ENCODE assay signal across 8 cellular contexts in genomic region chr7:94393251-94393758, GRCh38. TPM values are rescaled to one million over a fixed set of nuclear protein-coding genes. Genes with fewer than 3 reads are reported as not detected.
DNase-seq lines count a peak whose midpoint lies in the region; ATAC-seq and TF ChIP-seq lines count a peak whose summit lies in the region.

No MANE protein-coding gene starts in this region.

- peak overlapping the region; percentile 95 for H2BK120ac ChIP-seq in IMR-90 (ENCODE audit: low read depth, low read length)

- no peak for TF ChIP-seq RAD21 in IMR-90 (IDR thresholded peaks at IDR 0.05; ENCODE audit: low read length)

- TF ChIP-seq POLR2A in IMR-90 (IDR thresholded peaks at IDR 0.05; ENCODE audit: low read depth, low read length) (no peak), esophagus squamous epithelium (IDR thresholded peaks at IDR 0.05) (no peak), testis (IDR thresholded peaks at IDR 0.05) (no peak)

- H3K4me1 ChIP-seq in IMR-90 (ENCODE audit: control insufficient read depth, insufficient read depth, low read length) (peaks cover 20% of the 10 kb centered on the region), esophagus squamous epithelium (peaks cover 4 to 20% (median 6%) of the 10 kb centered on the region in 3 donors), testis (peaks cover 24% of the 10 kb centered on the region)

- H3K4me3 ChIP-seq in IMR-90 (ENCODE audit: insufficient read depth, low read depth, low read length) (peak overlapping the region; percentile 81; the same call in 1 of the 2 replicates), esophagus squamous epithelium (peak overlapping the region in 2 of 4 donors; percentile 50 to 66), testis (peak overlapping the region in 1 of 2 donors; percentile 73)

- H2AK5ac ChIP-seq in IMR-90 (ENCODE audit: low read depth, low read length) = peak overlapping the region; percentile 99

- peak overlapping the region; percentile 89 for H3K4me3 Mint-ChIP-seq in mesothelial cell of epicardium

- no peaks in the 10 kb centered on the region for H3K36me3 Mint-ChIP-seq in mesothelial cell of epicardium

- peak overlapping the region; percentile 99 for H2AK9ac ChIP-seq in IMR-90 (replicated peaks; ENCODE audit: low read depth, low read length, poor library complexity)

- TF ChIP-seq CTCF in IMR-90 (conservative IDR thresholded peaks at IDR 0.05; ENCODE audit: low read depth, low read length) (no peak), esophagus squamous epithelium (IDR thresholded peaks at IDR 0.05) (no peak), mesothelial cell of epicardium (IDR thresholded peaks at IDR 0.05; ENCODE audit: unreplicated experiment) (no peak), testis (IDR thresholded peaks at IDR 0.05) (no peak)

- no peaks in the 10 kb centered on the region for H3K9me3 ChIP-seq in IMR-90 (ENCODE audit: control insufficient read depth, insufficient read depth, low read length)
- H3K9me3 ChIP-seq in esophagus squamous epithelium = no peaks in the 10 kb centered on the region
- no peaks in the 10 kb centered on the region for H3K9me3 ChIP-seq in testis

- in situ Hi-C loops in IMR-90 (cut with MboI; ENCODE audit: low sequenced_read_pairs) = no loop called here

- peaks cover 15 to 32% of the 10 kb centered on the region in 2 experiments for H3K79me1 ChIP-seq in IMR-90 (ENCODE audit: low read depth in 1 of 2, low read length in 2 of 2)

- intact Hi-C loops in IMR-90 (cut with micrococcal nuclease) (loop anchor here (5.0 kb wide), 1 partner anchor 46 kb away; no protein-coding TSS in a partner anchor), esophagus squamous epithelium (cut with DNase I) (no loop called here), testis (cut with DNase I; ENCODE audit: low total_unique reads) (no loop called here)

- ATAC-seq in IMR-90 (ENCODE audit: low read depth) = no peak
- ATAC-seq in GM21360 (IDR thresholded peaks at IDR 0.05; ENCODE audit: unreplicated experiment) = no peak
- no peak for ATAC-seq in HG02885 (IDR thresholded peaks at IDR 0.05; ENCODE audit: poor library complexity, unreplicated experiment)

- peak overlapping the region; percentile 71 for H4K5ac ChIP-seq in IMR-90 (ENCODE audit: low read depth, low read length)

- peaks cover 52% of the 10 kb centered on the region for H3K4me1 Mint-ChIP-seq in mesothelial cell of epicardium

- H3K27me3 Mint-ChIP-seq in mesothelial cell of epicardium (ENCODE audit: low read depth) = no peaks in the 10 kb centered on the region

- peak overlapping the region; percentile 90 for H3K4me2 ChIP-seq in IMR-90 (ENCODE audit: low read depth, low read length)

- dilution Hi-C loops in IMR-90 (cut with HindIII; ENCODE audit: low sequenced_read_pairs, unreplicated experiment) = no loop called here

- H2BK5ac ChIP-seq in IMR-90 (ENCODE audit: low read depth, low read length, poor library complexity, severe bottlenecking) = peak overlapping the region; percentile 92

- peaks cover 22% of the 10 kb centered on the region; the same call in 1 of the 2 replicates for H4K20me1 ChIP-seq in IMR-90 (ENCODE audit: insufficient read depth, low read length)

- H3K9me3 Mint-ChIP-seq in mesothelial cell of epicardium = no peaks in the 10 kb centered on the region

- WGBS in IMR-90 (ENCODE audit: extremely low coverage in 2 of 2, insufficient read length in 1 of 2), 2 experiments = 50% methylated on average over 6 of the region's 16 CpGs; no CpG with 5 or more reads in 1 of the 2 experiments
- WGBS in esophagus squamous epithelium, 2 donors = 55 to 74% methylated on average over 8 to 9 of the region's 16 CpGs
- 19 to 31% methylated on average over 15 to 16 of the region's 16 CpGs for WGBS in testis, 2 donors

- POLR2A ChIA-PET in IMR-90 (lab: Charles Lee; ENCODE audit: unreplicated experiment) = interaction anchor here (0.6 to 3.4 kb wide), 7 partner anchors 9 to 96 kb away, joined by 3 to 169 read pairs (median 11); no protein-coding TSS in a partner anchor

- peak overlapping the region; percentile 93; the same call in 2 of the 3 replicates for H2BK15ac ChIP-seq in IMR-90 (ENCODE audit: low read depth, low read length)

- H2AFZ ChIP-seq in IMR-90 (replicated peaks; ENCODE audit: low read length, poor library complexity) = peak overlapping the region; percentile 76

- peak overlapping the region; percentile 99 for H3K4ac ChIP-seq in IMR-90 (ENCODE audit: low read depth, low read length)

- H3K9me1 ChIP-seq in IMR-90 (ENCODE audit: insufficient read depth, low read length) = no peaks in the 10 kb centered on the region; the same call in 1 of the 2 replicates

- no TSS peak for BruUV-seq in IMR-90 (replicated peaks; lab: Mats Ljungman, UMichigan)

- peak overlapping the region; percentile 94 for H3K9ac ChIP-seq in IMR-90 (ENCODE audit: low read depth, low read length)

- H3K27ac Mint-ChIP-seq in mesothelial cell of epicardium = peak overlapping the region; percentile 98

- DNase-seq in IMR-90 (peak; percentile 56), esophagus squamous epithelium (lab: John Stamatoyannopoulos, UW) (no peak), mesothelial cell of epicardium (ENCODE audit: low spot score in 2 of 2, unreplicated experiment in 2 of 2) (no peak), testis (peak; percentile 32), SIG-M5 (lab: John Stamatoyannopoulos, UW) (no peak), COLO668 (lab: John Stamatoyannopoulos, UW; ENCODE audit: unreplicated experiment) (no peak)

- H3K23ac ChIP-seq in IMR-90 (ENCODE audit: low read depth, low read length) = peak overlapping the region; percentile 99

- no peaks in the 10 kb centered on the region for H3K27me3 ChIP-seq in IMR-90 (ENCODE audit: control insufficient read depth, insufficient read depth, low read length)
- H3K27me3 ChIP-seq in esophagus squamous epithelium = peaks cover 0 to 16% (median 0%) of the 10 kb centered on the region in 4 donors
- H3K27me3 ChIP-seq in testis = no peaks in the 10 kb centered on the region

- H2BK20ac ChIP-seq in IMR-90 (ENCODE audit: low read depth, low read length) = peak overlapping the region; percentile 95

- peak overlapping the region; percentile 99 for H3K14ac ChIP-seq in IMR-90 (replicated peaks; ENCODE audit: low read depth, low read length)

- peak overlapping the region; percentile 92 to 94 for H4K8ac ChIP-seq in IMR-90 (ENCODE audit: low read depth in 2 of 2, low read length in 2 of 2)

- peak overlapping the region; percentile 91 for H3K56ac ChIP-seq in IMR-90 (ENCODE audit: extremely low read depth, insufficient read depth, low read length)

- CTCF ChIA-PET in IMR-90 (lab: Yijun Ruan, JAX) = interaction anchor here (0.7 to 2.5 kb wide), 2 partner anchors 97 to 1160 kb away, joined by 4 to 31 read pairs; no protein-coding TSS in a partner anchor

- H3K18ac ChIP-seq in IMR-90 (ENCODE audit: low read depth, low read length) = peak overlapping the region; percentile 92

- H3K27ac ChIP-seq in IMR-90 (ENCODE audit: insufficient read depth, low read length) (peak overlapping the region; percentile 99), esophagus squamous epithelium (peak overlapping the region; percentile 55 to 93 (median 85)), testis (peak overlapping the region; percentile 78 to 91)

- H3K36me3 ChIP-seq in IMR-90 (ENCODE audit: control insufficient read depth, insufficient read depth, low read length) (peaks cover 17% of the 10 kb centered on the region), esophagus squamous epithelium (no peaks in the 10 kb centered on the region), testis (ENCODE audit: low read depth, missing control alignments) (no peaks in the 10 kb centered on the region)

- peak overlapping the region; percentile 99 for H4K91ac ChIP-seq in IMR-90 (ENCODE audit: insufficient read depth, low read depth, low read length)

TF ChIP-seq in IMR-90, 13 proteins besides CTCF, POLR2A, EP300 and RAD21 (continues in another document):
- no peak for TF ChIP-seq ELK1 (IDR thresholded peaks at IDR 0.05; ENCODE audit: borderline replicate concordance, low read depth, low read length)
- no peak for TF ChIP-seq CEBPB (IDR thresholded peaks at IDR 0.05; ENCODE audit: low read depth, low read length)
- no peak for TF ChIP-seq USF2 (IDR thresholded peaks at IDR 0.05; ENCODE audit: low read depth, low read length)
- no peak for TF ChIP-seq MAFK (IDR thresholded peaks at IDR 0.05; ENCODE audit: low read depth, low read length)
- no peak for TF ChIP-seq BHLHE40 (IDR thresholded peaks at IDR 0.05; ENCODE audit: low read depth, low read length)
- TF ChIP-seq NFE2L2 (IDR thresholded peaks at IDR 0.05; ENCODE audit: low read depth, low read length) = no peak
- no peak for TF ChIP-seq SMC3 (IDR thresholded peaks at IDR 0.05; ENCODE audit: low read depth, low read length)
- no peak for TF ChIP-seq RFX5 (IDR thresholded peaks at IDR 0.05; ENCODE audit: low read depth, low read length)
- no peak for TF ChIP-seq FOS (IDR thresholded peaks at IDR 0.05; ENCODE audit: low read depth, low read length)
- TF ChIP-seq CHD1 (IDR thresholded peaks at IDR 0.05; ENCODE audit: low read depth, low read length) = no peak
- no peak for TF ChIP-seq MAZ (IDR thresholded peaks at IDR 0.05; ENCODE audit: borderline replicate concordance, low read depth, low read length)
- no peak for TF ChIP-seq RCOR1 (IDR thresholded peaks at IDR 0.05; ENCODE audit: insufficient replicate concordance, low read length)

RNA-seq across cellular contexts. Expression of gene COL1A2, which starts 1.4 kb away (rescaled TPM):
- 1,211 and 1,351 TPM in 2 replicates for total RNA-seq in IMR-90 (2012; rRNA removed)
- polyA plus RNA-seq in IMR-90 (2012; rRNA removed) = 3,922 and 4,454 TPM in 2 replicates
- polyA plus RNA-seq in IMR-90 (2012; cell fraction: cytosol; rRNA removed) = 4,367 and 7,099 TPM in 2 replicates
- 4,818 and 7,550 TPM in 2 replicates for polyA plus RNA-seq in IMR-90 (2012; cell fraction: nucleus; rRNA removed; ENCODE audit: low replicate concordance)
- 100 to 1,000 TPM in 1 of 4 donors, 10 to 100 TPM in 3; 18.8 to 129 (median 44.3) TPM for total RNA-seq in esophagus squamous epithelium
- 2,538 to 2,739 TPM (median 2,734 TPM) in 3 replicates for total RNA-seq in mesothelial cell of epicardium
- 100 to 1,000 TPM; 465 to 866 TPM for total RNA-seq in testis
- polyA plus RNA-seq in testis (ENCODE audit: insufficient read depth, low read depth, low replicate concordance) = 979 TPM

Comparison
In these comparisons a context has a peak if more than half of its experiments do, and no peak if none do; other contexts are left out.
1. DNase-seq: peak in IMR-90 (single experiment) and testis (single experiment); none in esophagus squamous epithelium (single experiment), mesothelial cell of epicardium (0 of 2), SIG-M5 (single experiment) and COLO668 (single experiment).
2. Peak in every context shown above with its lines, with median percentiles within 50 percentile points of each other: H3K27ac ChIP-seq.